ENCODE assay signal across 1 cellular context in genomic region chr6:26199057-26199772, GRCh38.
A peak's percentile ranks its signal among the peaks of the same experiment; 100 is the strongest.
TF ChIP-seq lines count a peak whose summit lies in the region.

No MANE protein-coding gene starts in this region.

TF ChIP-seq in HepG2, 621 proteins besides CTCF, POLR2A, EP300 and RAD21 (continued from another document and continues in another):
- TF ChIP-seq SNAPC4 (CRISPR knock-in tag; IDR thresholded peaks at IDR 0.05) (peak; percentile 94), CENPX (CRISPR knock-in tag; IDR thresholded peaks at IDR 0.05) (no peak), ZNF816 (CRISPR knock-in tag; IDR thresholded peaks at IDR 0.05; ENCODE audit: borderline replicate concordance) (peak; percentile 94; the same call in 1 of the 2 replicates), ZNF563 (CRISPR knock-in tag; IDR thresholded peaks at IDR 0.05) (no peak), KMT2A (CRISPR knock-in tag; IDR thresholded peaks at IDR 0.05) (no peak; the same call in 1 of the 2 replicates), ZNF557 (CRISPR knock-in tag; IDR thresholded peaks at IDR 0.05) (no peak), ZFP1 (CRISPR knock-in tag; IDR thresholded peaks at IDR 0.05) (no peak), ARID5B (CRISPR knock-in tag; IDR thresholded peaks at IDR 0.05) (no peak; the same call in none of the 2 replicates), SMYD3 (CRISPR knock-in tag; IDR thresholded peaks at IDR 0.05) (peak; percentile 18; the same call in 1 of the 2 replicates), SIX1 (CRISPR knock-in tag; IDR thresholded peaks at IDR 0.05; ENCODE audit: borderline replicate concordance) (no peak), CERS6 (CRISPR knock-in tag; IDR thresholded peaks at IDR 0.05) (no peak), ZNF225 (CRISPR knock-in tag; IDR thresholded peaks at IDR 0.05) (peak; percentile 85), ZNF878 (CRISPR knock-in tag; IDR thresholded peaks at IDR 0.05) (peak; percentile 46), TRIM22 (IDR thresholded peaks at IDR 0.05) (no peak), ZNF552 (CRISPR knock-in tag; IDR thresholded peaks at IDR 0.05; ENCODE audit: borderline replicate concordance) (no peak), CEBPG (CRISPR knock-in tag; IDR thresholded peaks at IDR 0.05) (peak; percentile 69), DPF2 (CRISPR knock-in tag; IDR thresholded peaks at IDR 0.05; ENCODE audit: borderline replicate concordance, low read depth) (no peak), MED1 (CRISPR knock-in tag; IDR thresholded peaks at IDR 0.05) (peak; percentile 78), SMC3 (IDR thresholded peaks at IDR 0.05; ENCODE audit: low read length) (no peak), ZNF749 (CRISPR knock-in tag; IDR thresholded peaks at IDR 0.05; ENCODE audit: borderline replicate concordance) (peak; percentile 42; the same call in 1 of the 2 replicates), SKI (IDR thresholded peaks at IDR 0.05; ENCODE audit: partially characterized antibody) (peak; percentile 34), KAT7 (CRISPR knock-in tag; IDR thresholded peaks at IDR 0.05; ENCODE audit: borderline replicate concordance) (no peak), ZNF430 (CRISPR knock-in tag; IDR thresholded peaks at IDR 0.05) (peak; percentile 71), NR3C1 (CRISPR knock-in tag; IDR thresholded peaks at IDR 0.05) (no peak), ZNF780A (CRISPR knock-in tag; IDR thresholded peaks at IDR 0.05) (peak; percentile 39; the same call in 1 of the 2 replicates), ZNF800 (CRISPR knock-in tag; IDR thresholded peaks at IDR 0.05) (peak; percentile 93), ZNF460 (CRISPR knock-in tag; IDR thresholded peaks at IDR 0.05; ENCODE audit: borderline replicate concordance) (peak; percentile 37; the same call in 1 of the 2 replicates), KLF9 (CRISPR knock-in tag; IDR thresholded peaks at IDR 0.05; ENCODE audit: low read depth) (peak; percentile 77; the same call in 1 of the 2 replicates), KLF15 (CRISPR knock-in tag; IDR thresholded peaks at IDR 0.05; ENCODE audit: borderline replicate concordance) (0 out of 2 replicates have a peak, but pooled peaks have one; percentile 90), ZNF720 (CRISPR knock-in tag; IDR thresholded peaks at IDR 0.05) (no peak), CENPBD1 (CRISPR knock-in tag; IDR thresholded peaks at IDR 0.05; ENCODE audit: borderline replicate concordance, low read depth) (no peak; the same call in 1 of the 2 replicates)
- TF ChIP-seq, protein P1, sequence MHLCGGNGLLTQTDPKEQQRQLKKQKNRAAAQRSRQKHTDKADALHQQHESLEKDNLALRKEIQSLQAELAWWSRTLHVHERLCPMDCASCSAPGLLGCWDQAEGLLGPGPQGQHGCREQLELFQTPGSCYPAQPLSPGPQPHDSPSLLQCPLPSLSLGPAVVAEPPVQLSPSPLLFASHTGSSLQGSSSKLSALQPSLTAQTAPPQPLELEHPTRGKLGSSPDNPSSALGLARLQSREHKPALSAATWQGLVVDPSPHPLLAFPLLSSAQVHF (CRISPR knock-in tag; IDR thresholded peaks at IDR 0.05), result peak; percentile 38; the same call in 1 of the 2 replicates
- TF ChIP-seq, protein P2, sequence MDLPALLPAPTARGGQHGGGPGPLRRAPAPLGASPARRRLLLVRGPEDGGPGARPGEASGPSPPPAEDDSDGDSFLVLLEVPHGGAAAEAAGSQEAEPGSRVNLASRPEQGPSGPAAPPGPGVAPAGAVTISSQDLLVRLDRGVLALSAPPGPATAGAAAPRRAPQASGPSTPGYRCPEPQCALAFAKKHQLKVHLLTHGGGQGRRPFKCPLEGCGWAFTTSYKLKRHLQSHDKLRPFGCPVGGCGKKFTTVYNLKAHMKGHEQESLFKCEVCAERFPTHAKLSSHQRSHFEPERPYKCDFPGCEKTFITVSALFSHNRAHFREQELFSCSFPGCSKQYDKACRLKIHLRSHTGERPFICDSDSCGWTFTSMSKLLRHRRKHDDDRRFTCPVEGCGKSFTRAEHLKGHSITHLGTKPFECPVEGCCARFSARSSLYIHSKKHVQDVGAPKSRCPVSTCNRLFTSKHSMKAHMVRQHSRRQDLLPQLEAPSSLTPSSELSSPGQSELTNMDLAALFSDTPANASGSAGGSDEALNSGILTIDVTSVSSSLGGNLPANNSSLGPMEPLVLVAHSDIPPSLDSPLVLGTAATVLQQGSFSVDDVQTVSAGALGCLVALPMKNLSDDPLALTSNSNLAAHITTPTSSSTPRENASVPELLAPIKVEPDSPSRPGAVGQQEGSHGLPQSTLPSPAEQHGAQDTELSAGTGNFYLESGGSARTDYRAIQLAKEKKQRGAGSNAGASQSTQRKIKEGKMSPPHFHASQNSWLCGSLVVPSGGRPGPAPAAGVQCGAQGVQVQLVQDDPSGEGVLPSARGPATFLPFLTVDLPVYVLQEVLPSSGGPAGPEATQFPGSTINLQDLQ (CRISPR knock-in tag; IDR thresholded peaks at IDR 0.05), result peak; percentile 63; the same call in 1 of the 2 replicates
- TF ChIP-seq, protein P3, sequence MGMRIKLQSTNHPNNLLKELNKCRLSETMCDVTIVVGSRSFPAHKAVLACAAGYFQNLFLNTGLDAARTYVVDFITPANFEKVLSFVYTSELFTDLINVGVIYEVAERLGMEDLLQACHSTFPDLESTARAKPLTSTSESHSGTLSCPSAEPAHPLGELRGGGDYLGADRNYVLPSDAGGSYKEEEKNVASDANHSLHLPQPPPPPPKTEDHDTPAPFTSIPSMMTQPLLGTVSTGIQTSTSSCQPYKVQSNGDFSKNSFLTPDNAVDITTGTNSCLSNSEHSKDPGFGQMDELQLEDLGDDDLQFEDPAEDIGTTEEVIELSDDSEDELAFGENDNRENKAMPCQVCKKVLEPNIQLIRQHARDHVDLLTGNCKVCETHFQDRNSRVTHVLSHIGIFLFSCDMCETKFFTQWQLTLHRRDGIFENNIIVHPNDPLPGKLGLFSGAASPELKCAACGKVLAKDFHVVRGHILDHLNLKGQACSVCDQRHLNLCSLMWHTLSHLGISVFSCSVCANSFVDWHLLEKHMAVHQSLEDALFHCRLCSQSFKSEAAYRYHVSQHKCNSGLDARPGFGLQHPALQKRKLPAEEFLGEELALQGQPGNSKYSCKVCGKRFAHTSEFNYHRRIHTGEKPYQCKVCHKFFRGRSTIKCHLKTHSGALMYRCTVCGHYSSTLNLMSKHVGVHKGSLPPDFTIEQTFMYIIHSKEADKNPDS (CRISPR knock-in tag; IDR thresholded peaks at IDR 0.05), result no peak
- TF ChIP-seq, protein P4, sequence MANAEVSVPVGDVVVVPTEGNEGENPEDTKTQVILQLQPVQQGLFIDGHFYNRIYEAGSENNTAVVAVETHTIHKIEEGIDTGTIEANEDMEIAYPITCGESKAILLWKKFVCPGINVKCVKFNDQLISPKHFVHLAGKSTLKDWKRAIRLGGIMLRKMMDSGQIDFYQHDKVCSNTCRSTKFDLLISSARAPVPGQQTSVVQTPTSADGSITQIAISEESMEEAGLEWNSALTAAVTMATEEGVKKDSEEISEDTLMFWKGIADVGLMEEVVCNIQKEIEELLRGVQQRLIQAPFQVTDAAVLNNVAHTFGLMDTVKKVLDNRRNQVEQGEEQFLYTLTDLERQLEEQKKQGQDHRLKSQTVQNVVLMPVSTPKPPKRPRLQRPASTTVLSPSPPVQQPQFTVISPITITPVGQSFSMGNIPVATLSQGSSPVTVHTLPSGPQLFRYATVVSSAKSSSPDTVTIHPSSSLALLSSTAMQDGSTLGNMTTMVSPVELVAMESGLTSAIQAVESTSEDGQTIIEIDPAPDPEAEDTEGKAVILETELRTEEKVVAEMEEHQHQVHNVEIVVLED (CRISPR knock-in tag; IDR thresholded peaks at IDR 0.05; ENCODE audit: borderline replicate concordance), result peak; percentile 45
